ENCODE assay signal across 8 cellular contexts in the genomic region with DNA sequence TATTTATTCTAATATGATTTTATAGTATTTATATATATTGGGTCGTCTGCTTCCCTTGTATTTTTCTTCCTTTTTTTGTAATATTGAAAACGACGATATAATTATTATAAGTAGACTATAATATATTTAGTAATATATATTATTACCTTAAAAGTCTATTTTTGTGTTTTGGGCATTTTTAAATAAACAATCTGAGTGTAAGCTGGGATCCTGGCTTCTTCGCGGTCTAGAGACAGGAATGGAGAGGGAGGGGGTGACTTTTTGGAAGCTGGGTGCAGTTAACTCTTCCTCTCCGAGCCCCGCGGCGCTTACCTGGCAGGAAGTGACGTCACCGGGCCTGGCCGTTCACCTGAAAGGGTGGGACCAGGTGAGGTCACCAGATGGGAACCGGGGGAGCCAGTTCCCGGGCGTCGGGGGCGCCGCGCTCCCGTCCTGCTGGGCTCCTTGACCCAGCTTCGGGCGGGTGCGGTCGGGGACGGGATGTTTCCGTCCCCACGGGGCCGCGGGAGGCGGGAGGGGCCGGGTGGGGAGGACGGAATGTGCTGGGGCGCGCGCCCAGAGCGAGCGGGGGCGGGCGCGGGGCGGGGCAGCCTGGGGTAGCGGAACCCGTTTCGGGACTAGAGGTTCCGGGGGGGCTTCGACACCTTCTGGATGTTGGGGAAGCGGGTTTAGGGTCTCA. TPM values are rescaled to one million over a fixed set of nuclear protein-coding genes. Genes with fewer than 3 reads are reported as not detected.
DNase-seq lines count a peak whose midpoint lies in the region; TF ChIP-seq lines count a peak whose summit lies in the region.

No MANE protein-coding gene starts in this region.

- peak overlapping the region; percentile 97 for H3K9ac ChIP-seq in GM23248
- H3K9ac ChIP-seq in endocrine pancreas (ENCODE audit: control insufficient read depth, insufficient read depth, low read length) = peak overlapping the region; percentile 89

- BruUV-seq in A673 (replicated peaks; lab: Mats Ljungman, UMichigan) = no TSS peak

- peaks cover 31% of the 10 kb centered on the region for H3F3A ChIP-seq in GM23248 (ENCODE audit: insufficient read depth)

- TF ChIP-seq CTCF in A673 (conservative IDR thresholded peaks at IDR 0.05; ENCODE audit: low read depth, low read length) = no peak

- peaks cover 32% of the 10 kb centered on the region for H3K4me1 ChIP-seq in A673 (ENCODE audit: insufficient read depth, low read length, poor library complexity, severe bottlenecking)
- H3K4me1 ChIP-seq in GM23248 (ENCODE audit: insufficient read depth) = peaks cover 24% of the 10 kb centered on the region
- H3K4me1 ChIP-seq in endocrine pancreas (ENCODE audit: control insufficient read depth, insufficient read depth, low read length) = no peaks in the 10 kb centered on the region

- H3K27ac ChIP-seq in A673 (ENCODE audit: low read depth, low read length, poor library complexity, severe bottlenecking) = peak overlapping the region; percentile 93
- H3K27ac ChIP-seq in GM23248 = peak overlapping the region; percentile 96

- 2% methylated on average over 35 to 43 of the region's 47 CpGs for WGBS in GM23248 (ENCODE audit: low coverage in 1 of 2, low lambda C conversion rate in 2 of 2, missing lambda C conversion rate in 2 of 2), 2 experiments

- no peak overlapping the region for H2AFZ ChIP-seq in GM23248

- CTCF ChIA-PET in A673 (lab: Charles Lee) = interaction anchor here (0.6 kb wide), 1 partner anchor 13 kb away, joined by 4 read pairs; no protein-coding TSS in a partner anchor

- POLR2A ChIA-PET in A673 (lab: Charles Lee; ENCODE audit: low non-redundant PET) = no interaction called here

- peak overlapping the region; percentile 68 for H3K4me3 ChIP-seq in A673 (ENCODE audit: low read depth, low read length, poor library complexity, severe bottlenecking)
- peak overlapping the region; percentile 87 for H3K4me3 ChIP-seq in GM23248
- peak overlapping the region; percentile 69 for H3K4me3 ChIP-seq in endocrine pancreas (ENCODE audit: control insufficient read depth, insufficient read depth, low read length)

- no peaks in the 10 kb centered on the region for H3K9me2 ChIP-seq in GM23248 (ENCODE audit: insufficient read depth)

- H3K4me2 ChIP-seq in GM23248 (ENCODE audit: unreplicated experiment) = peak overlapping the region; percentile 94

- H4K20me1 ChIP-seq in GM23248 (ENCODE audit: insufficient read depth) = no peaks in the 10 kb centered on the region

- DNase-seq in A673 (ENCODE audit: low spot score) = peak; percentile 60
- DNase-seq in GM23248 = peak; percentile 90
- DNase-seq in NCI-H69 (lab: John Stamatoyannopoulos, UW) = peak; percentile 99
- DNase-seq in activated CD8-positive, alpha-beta memory T cell treated with anti-CD3 and anti-CD28 coated beads, Interleukin-2, amount 50 U/mL, for 48 hours = peak; percentile 93
- peak; percentile 56 for DNase-seq in midbrain (lab: John Stamatoyannopoulos, UW)
- peak; percentile 66 for DNase-seq in stimulated activated CD8-positive, alpha-beta memory T cell treated with anti-CD3 and anti-CD28 coated beads, Interleukin-4, amount 100 ng/mL, for 24 hours (ENCODE audit: low read depth)
- DNase-seq in putamen (ENCODE audit: low spot score) = no peak

- peaks cover 38% of the 10 kb centered on the region for H3K79me2 ChIP-seq in GM23248 (ENCODE audit: insufficient read depth)

- H3K27me3 ChIP-seq in A673 (replicated peaks; ENCODE audit: insufficient read depth, low read depth, low read length, poor library complexity) (no peaks in the 10 kb centered on the region), GM23248 (replicated peaks; ENCODE audit: insufficient read depth) (no peaks in the 10 kb centered on the region), endocrine pancreas (ENCODE audit: control insufficient read depth, insufficient read depth, low read length) (no peaks in the 10 kb centered on the region)

- intact Hi-C loops in A673 (cut with micrococcal nuclease; ENCODE audit: unreplicated experiment) = no loop called here

- in situ Hi-C loops in GM23248 (cut with MboI) = no loop called here

- H3K9me3 ChIP-seq in A673 (ENCODE audit: low read depth, low read length, poor library complexity, severe bottlenecking) (no peaks in the 10 kb centered on the region), GM23248 (ENCODE audit: low read depth) (no peaks in the 10 kb centered on the region), endocrine pancreas (ENCODE audit: control insufficient read depth, low read length) (no peaks in the 10 kb centered on the region)

- H3K36me3 ChIP-seq in A673 (ENCODE audit: insufficient read depth, low read length, poor library complexity, severe bottlenecking) = peaks cover 7% of the 10 kb centered on the region
- H3K36me3 ChIP-seq in GM23248 (ENCODE audit: low read depth) = peaks cover 11% of the 10 kb centered on the region; the same call in 1 of the 2 replicates
- H3K36me3 ChIP-seq in endocrine pancreas (ENCODE audit: control insufficient read depth, insufficient read depth, low read length) = peaks cover 3% of the 10 kb centered on the region

RNA-seq across cellular contexts. Expression of gene ZFP36, which starts 2.7 kb away (rescaled TPM):
- 7.1 and 8.1 TPM in 2 replicates for total RNA-seq in A673 (2021)
- 7.0 and 13.9 TPM in 2 replicates for total RNA-seq in GM23248 (2014; rRNA removed; shearing (Covaris generic))
- 86.2 and 86.6 TPM in 2 replicates for polyA plus RNA-seq in GM23248 (2016; fragmentation: Nextera tagmentation; extraction: Ambion mirVana)

RNA-seq across cellular contexts. Expression of gene PLEKHG2, which starts 3.1 kb away (rescaled TPM):
- 99.1 and 99.4 TPM in 2 replicates for total RNA-seq in A673 (2021)
- total RNA-seq in GM23248 (2014; rRNA removed; shearing (Covaris generic)) = 12.0 and 17.5 TPM in 2 replicates
- polyA plus RNA-seq in GM23248 (2016; fragmentation: Nextera tagmentation; extraction: Ambion mirVana) = 12.2 and 13.5 TPM in 2 replicates

RNA-seq across cellular contexts. Expression of gene MED29, which starts 18.2 kb away (rescaled TPM):
- total RNA-seq in A673 (2021) = 37.1 and 41.9 TPM in 2 replicates
- total RNA-seq in GM23248 (2014; rRNA removed; shearing (Covaris generic)) = 27.7 and 29.6 TPM in 2 replicates
- polyA plus RNA-seq in GM23248 (2016; fragmentation: Nextera tagmentation; extraction: Ambion mirVana) = 34.9 and 39.2 TPM in 2 replicates

RNA-seq across cellular contexts. Expression of gene PAF1, which starts 18.4 kb away (rescaled TPM):
- total RNA-seq in A673 (2021) = 70.2 and 73.3 TPM in 2 replicates
- 45.3 and 51.2 TPM in 2 replicates for total RNA-seq in GM23248 (2014; rRNA removed; shearing (Covaris generic))
- polyA plus RNA-seq in GM23248 (2016; fragmentation: Nextera tagmentation; extraction: Ambion mirVana) = 44.2 and 44.5 TPM in 2 replicates

RNA-seq across cellular contexts. Expression of gene RPS16, which starts 26.4 kb away (rescaled TPM):
- 1,898 and 1,963 TPM in 2 replicates for total RNA-seq in A673 (2021)
- 91.2 and 136 TPM in 2 replicates for total RNA-seq in GM23248 (2014; rRNA removed; shearing (Covaris generic))
- polyA plus RNA-seq in GM23248 (2016; fragmentation: Nextera tagmentation; extraction: Ambion mirVana) = 542 and 556 TPM in 2 replicates
